Comparison of ENCODE assay signal across 16 cellular contexts in genomic region chr18:49838381-49838780, GRCh38.
"Had no signal": no experiment of that assay in that cellular context is flagged by ENCODE, and none has a peak within 500 bp of the region (broad histone marks: within the 10 kb centered on the region; RNA-seq: fewer than 3 reads in every experiment).

No MANE protein-coding gene starts in this region.

- H3K27ac ChIP-seq: coronary artery, ovary, right atrium auricular region, testis, tibial nerve, upper lobe of right lung had no signal

- H3K9me3 ChIP-seq: ovary, right atrium auricular region, testis, tibial nerve, upper lobe of right lung had no signal

- H3K36me3 ChIP-seq: ovary, right atrium auricular region, tibial nerve, upper lobe of right lung had no signal

- H3K4me1 ChIP-seq: testis, tibial nerve, upper lobe of right lung had no signal

- H3K4me3 ChIP-seq: coronary artery, ovary, right atrium auricular region, testis, tibial nerve, upper lobe of right lung had no signal

- DNase-seq: central memory CD4-positive, alpha-beta T cell; effector CD4-positive, alpha-beta T cell; endodermal cell; foreskin melanocyte; head of caudate nucleus; hippocampal formation; left colon; natural killer cell; ovary; stimulated activated CD4-positive, alpha-beta T cell treated with anti-CD3 and anti-CD28 coated beads, Interleukin-4, amount 100 ng/mL, for 1 hour; stimulated activated CD8-positive, alpha-beta memory T cell treated with anti-CD3 and anti-CD28 coated beads, Interleukin-4, amount 100 ng/mL, for 48 hours; testis; upper lobe of right lung had no signal

- H3K27me3 ChIP-seq: ovary, right atrium auricular region, testis, tibial nerve, upper lobe of right lung had no signal
